21 cellular contexts compared by ENCODE assay signal in the genomic region with DNA sequence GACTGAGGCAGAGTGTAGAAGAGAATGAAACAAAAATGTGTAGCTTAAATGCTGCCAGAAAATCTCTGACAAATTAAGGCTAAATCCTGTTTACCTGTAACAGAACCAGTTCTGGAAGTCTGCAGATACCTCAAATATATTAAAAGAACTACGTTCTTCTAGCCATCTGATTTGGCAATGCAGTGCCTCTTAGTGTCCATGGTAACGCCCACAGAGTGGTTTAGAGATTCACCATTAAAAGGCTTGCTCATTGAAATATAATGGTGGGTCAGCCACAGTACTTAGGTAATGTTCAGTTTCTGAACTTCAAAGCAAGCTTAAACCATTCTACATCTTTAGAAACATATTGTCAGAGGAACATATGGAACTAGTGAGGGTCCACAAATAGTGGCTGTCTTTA. TPM values are rescaled to one million over a fixed set of nuclear protein-coding genes. Genes with fewer than 3 reads are reported as not detected.
"Had no signal": no experiment of that assay in that cellular context is flagged by ENCODE, and none has a peak within 500 bp of the region (broad histone marks: within the 10 kb centered on the region; RNA-seq: fewer than 3 reads in every experiment).

No MANE protein-coding gene starts in this region.

- H3K9me3 Mint-ChIP-seq: activated T-helper 2 cell treated with anti-CD3 and anti-CD28 coated beads, Interferon-gamma antibody, Interleukin-2, Interleukin-4, amounts not matched to agents 10 μg/mL and 5 μg/mL and 100 μg/mL, durations not matched to agents 14 hours and 24 hours and 36 hours; T-helper 2 cell treated with Interferon-gamma antibody and Interleukin-4, amounts not matched to agents 5 μg/mL and 100 μg/mL, for 36 hours had no signal

- H3K27ac Mint-ChIP-seq: activated T-helper 2 cell treated with anti-CD3 and anti-CD28 coated beads, Interferon-gamma antibody, Interleukin-2, Interleukin-4, amounts not matched to agents 10 μg/mL and 5 μg/mL and 100 μg/mL, durations not matched to agents 14 hours and 24 hours and 36 hours; naive thymus-derived CD8-positive, alpha-beta T cell; T-helper 2 cell treated with Interferon-gamma antibody and Interleukin-4, amounts not matched to agents 5 μg/mL and 100 μg/mL, for 36 hours had no signal

- H3K4me3 ChIP-seq: colonic mucosa, esophagus squamous epithelium, left lung, pancreas, stomach, testis, upper lobe of left lung had no signal

- H3K36me3 ChIP-seq: colonic mucosa, esophagus squamous epithelium, left lung, pancreas, stomach, upper lobe of left lung had no signal

- DNase-seq: activated CD4-positive, CD25-positive, alpha-beta regulatory T cell treated with anti-CD3 and anti-CD28 coated beads, Interleukin-2, amount 50 U/mL, for 72 hours; activated naive CD4-positive, alpha-beta T cell treated with anti-CD3 and anti-CD28 coated beads, Interleukin-2, amount 50 U/mL, for 16 hours; activated T-cell treated with anti-CD3 and anti-CD28 coated beads for 4 hours; colonic mucosa; esophagus squamous epithelium; foreskin fibroblast; hippocampal formation; kidney; left lung; naive thymus-derived CD8-positive, alpha-beta T cell; pancreas; stimulated activated CD4-positive, alpha-beta T cell treated with anti-CD3 and anti-CD28 coated beads, Interleukin-12 subunit alpha, Interleukin-12 subunit beta, amount 100 ng/mL, for 4 hours; stimulated activated CD4-positive, alpha-beta T cell treated with anti-CD3 and anti-CD28 coated beads, Interleukin-2, amount 100 ng/mL, for 24 hours; stomach; testis; upper lobe of left lung had no signal

- H3K27me3 ChIP-seq: colonic mucosa, esophagus squamous epithelium, stomach, testis, upper lobe of left lung had no signal

- H3K9me3 ChIP-seq: colonic mucosa, esophagus squamous epithelium, left lung, pancreas, stomach, testis, upper lobe of left lung had no signal

- H3K36me3 Mint-ChIP-seq: naive thymus-derived CD8-positive, alpha-beta T cell had no signal

- H3K27ac ChIP-seq: colonic mucosa, esophagus squamous epithelium, left lung, pancreas, stomach, testis, upper lobe of left lung had no signal

- H3K4me1 ChIP-seq: colonic mucosa, esophagus squamous epithelium, left lung, pancreas, stomach, testis, upper lobe of left lung had no signal

- H3K4me3 Mint-ChIP-seq: naive thymus-derived CD8-positive, alpha-beta T cell; T-helper 2 cell treated with Interferon-gamma antibody and Interleukin-4, amounts not matched to agents 5 μg/mL and 100 μg/mL, for 36 hours had no signal

- ATAC-seq: left lung; naive thymus-derived CD8-positive, alpha-beta T cell; pancreas had no signal

- H3K4me1 Mint-ChIP-seq: naive thymus-derived CD8-positive, alpha-beta T cell had no signal

RNA-seq across cellular contexts. Expression of a gene that starts 23.2 kb away (rescaled TPM):
- total RNA-seq: activated T-helper 2 cell treated with anti-CD3 and anti-CD28 coated beads, Interferon-gamma antibody, Interleukin-2, Interleukin-4, amounts not matched to agents 10 μg/mL and 5 μg/mL and 100 μg/mL, durations not matched to agents 14 hours and 24 hours and 36 hours; cardiac septum; colonic mucosa; esophagus squamous epithelium; kidney; left lung; mucosa of gallbladder; naive thymus-derived CD8-positive, alpha-beta T cell; pancreas; stomach; upper lobe of left lung had no signal
- polyA plus RNA-seq: adipose tissue; naive thymus-derived CD8-positive, alpha-beta T cell; pancreas; stomach had no signal

RNA-seq across cellular contexts. Expression of a gene that starts 32.4 kb away (rescaled TPM):
- total RNA-seq: activated T-helper 2 cell treated with anti-CD3 and anti-CD28 coated beads, Interferon-gamma antibody, Interleukin-2, Interleukin-4, amounts not matched to agents 10 μg/mL and 5 μg/mL and 100 μg/mL, durations not matched to agents 14 hours and 24 hours and 36 hours; naive thymus-derived CD8-positive, alpha-beta T cell had no signal
- polyA plus RNA-seq: naive thymus-derived CD8-positive, alpha-beta T cell had no signal
